In the genomic region with DNA sequence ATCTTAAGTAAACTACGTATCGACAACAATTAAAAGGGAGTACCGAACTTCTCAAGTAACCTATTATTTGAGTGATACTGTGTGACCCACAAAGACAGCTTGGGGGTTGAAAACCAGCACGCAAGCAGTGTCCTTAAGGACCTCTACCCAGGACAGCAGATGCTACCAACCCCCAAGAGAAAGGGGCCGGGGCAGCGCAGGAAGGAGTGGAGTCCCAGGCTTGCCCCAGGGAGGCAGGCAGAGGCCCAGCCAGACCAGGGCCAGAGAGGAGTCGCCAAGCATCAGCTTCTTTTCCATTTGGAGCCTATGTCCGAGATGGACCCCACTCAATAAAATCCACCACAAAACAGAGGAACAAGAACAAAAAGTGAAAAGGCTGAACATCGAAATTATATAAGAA, we compare ENCODE assay signal across 18 cellular contexts. TPM values are rescaled to one million over a fixed set of nuclear protein-coding genes. Genes with fewer than 3 reads are reported as not detected.
A peak's percentile ranks its signal among the peaks of the same experiment; 100 is the strongest.
DNase-seq lines count a peak whose midpoint lies in the region; ATAC-seq, FAIRE-seq and TF ChIP-seq lines count a peak whose summit lies in the region.
"Had no signal": no experiment of that assay in that cellular context is flagged by ENCODE, and none has a peak within 500 bp of the region (broad histone marks: within the 10 kb centered on the region; RNA-seq: fewer than 3 reads in every experiment).

No MANE protein-coding gene starts in this region.

- H3K27me3 ChIP-seq in K562 (ENCODE audit: control insufficient read depth in 2 of 2, insufficient read depth in 2 of 2, low read length in 2 of 2) = no peaks in the 10 kb centered on the region
- H3K27me3 ChIP-seq in skeletal muscle tissue (ENCODE audit: control insufficient read depth in 3 of 3, insufficient read depth in 3 of 3, low read length in 3 of 3) = no peaks in the 10 kb centered on the region
- H3K27me3 ChIP-seq: esophagus squamous epithelium, heart right ventricle had no signal

- peaks cover 74% of the 10 kb centered on the region for H3K4me1 Mint-ChIP-seq in activated naive CD8-positive, alpha-beta T cell (ENCODE audit: low read depth)
- H3K4me1 Mint-ChIP-seq in activated naive CD8-positive, alpha-beta T cell treated with anti-CD3 and anti-CD28 coated beads, Interleukin-2, amount 50 U/mL, for 24 hours = peaks cover 54% of the 10 kb centered on the region

- no peak overlapping the region for H2AFZ ChIP-seq in K562 (ENCODE audit: low read depth, low read length)
- H2AFZ ChIP-seq: parathyroid adenoma had no signal

- H3K27me3 Mint-ChIP-seq in activated naive CD8-positive, alpha-beta T cell = no peaks in the 10 kb centered on the region
- H3K27me3 Mint-ChIP-seq in activated naive CD8-positive, alpha-beta T cell treated with anti-CD3 and anti-CD28 coated beads, Interleukin-2, amount 50 U/mL, for 24 hours = no peaks in the 10 kb centered on the region
- H3K27me3 Mint-ChIP-seq: activated T-cell treated with anti-CD3 and anti-CD28 coated beads, Interleukin-2, amount 50 U/mL, for 24 hours had no signal

- H3K9me1 ChIP-seq in K562 (ENCODE audit: control insufficient read depth, insufficient read depth, low read length) = peaks cover 12% of the 10 kb centered on the region

- peak overlapping the region in 1 of 2 experiments; percentile 76; a peak in 2 of 4 replicates for H3K9ac ChIP-seq in K562 (ENCODE audit: insufficient read depth in 1 of 2, low read depth in 2 of 2, low read length in 2 of 2)
- H3K9ac ChIP-seq in skeletal muscle tissue (ENCODE audit: low read depth in 1 of 3, low read length in 3 of 3) = peak overlapping the region; percentile 15 to 47 (median 33)
- H3K9ac ChIP-seq: parathyroid adenoma, SK-N-SH had no signal

- no peaks in the 10 kb centered on the region for H3K36me3 Mint-ChIP-seq in activated naive CD8-positive, alpha-beta T cell
- H3K36me3 Mint-ChIP-seq in activated naive CD8-positive, alpha-beta T cell treated with anti-CD3 and anti-CD28 coated beads, Interleukin-2, amount 50 U/mL, for 24 hours (ENCODE audit: low read depth) = peaks cover 38% of the 10 kb centered on the region

- no peak for TF ChIP-seq RAD21 in K562 (CRISPR knock-in tag; conservative IDR thresholded peaks at IDR 0.05 in 1 of 2, IDR thresholded peaks at IDR 0.05 in 1 of 2)

- no TSS peak for BruUV-seq in K562 (replicated peaks; lab: Mats Ljungman, UMichigan)

- no peak for FAIRE-seq in K562 (lab: Jason Lieb, UNC)
- FAIRE-seq: kidney, TTC549 had no signal

- POLR2A ChIA-PET in K562 (lab: Yijun Ruan, JAX) = interaction anchor here (0.6 to 6.5 kb wide), 5 partner anchors 11 to 37 kb away, joined by 3 to 45 read pairs (median 4); a partner anchor contains a TSS

- H3K27ac ChIP-seq in K562 (ENCODE audit: extremely low read depth, low read depth, low read length) (peak overlapping the region; percentile 55; the same call in 1 of the 3 replicates), skeletal muscle tissue (ENCODE audit: low read depth, low read length) (no peak overlapping the region)
- H3K27ac ChIP-seq: 22Rv1, esophagus squamous epithelium, parathyroid adenoma had no signal

- H3K4me1 ChIP-seq in K562 (replicated peaks in 1 of 2; ENCODE audit: control insufficient read depth in 2 of 2, insufficient read depth in 2 of 2, low read length in 2 of 2) (peaks cover 11 to 26% of the 10 kb centered on the region in 2 experiments; a peak in 4 of 5 replicates), skeletal muscle tissue (ENCODE audit: control insufficient read depth in 3 of 3, insufficient read depth in 3 of 3, low read length in 3 of 3) (peaks cover 42 to 54% (median 47%) of the 10 kb centered on the region in 3 donors)

- in situ Hi-C loops in K562 (cut with MboI) = no loop called here

- H3K79me2 ChIP-seq in K562 (ENCODE audit: control insufficient read depth, insufficient read depth, low read length) = peaks cover 97% of the 10 kb centered on the region

- no peak for DNase-seq in activated naive CD8-positive, alpha-beta T cell treated with anti-CD3 and anti-CD28 coated beads, Interleukin-2, amount 50 U/mL, for 24 hours
- no peak for DNase-seq in K562 (ENCODE audit: extremely low read depth in 1 of 4, low spot score in 3 of 4)
- no peak for DNase-seq in left ventricle myocardium superior
- DNase-seq in cerebellar nuclear complex (lab: John Stamatoyannopoulos, UW) = no peak
- no peak for DNase-seq in OCI-M1 (lab: John Stamatoyannopoulos, UW)
- no peak for DNase-seq in activated CD4-positive, CD25-positive, alpha-beta regulatory T cell treated with anti-CD3 and anti-CD28 coated beads, Interleukin-2, amount 50 U/mL, for 72 hours
- DNase-seq: activated T-cell treated with anti-CD3 and anti-CD28 coated beads, Interleukin-2, amount 50 U/mL, for 24 hours; cortex of kidney; esophagus squamous epithelium; kidney; stimulated activated CD4-positive, alpha-beta T cell treated with anti-CD3 and anti-CD28 coated beads, Interleukin-12 subunit alpha, Interleukin-12 subunit beta, amount 100 ng/mL, for 4 hours had no signal

- ATAC-seq in activated naive CD8-positive, alpha-beta T cell treated with anti-CD3 and anti-CD28 coated beads, Interleukin-2, amount 50 U/mL, for 24 hours = no peak
- ATAC-seq in K562 = no peak
- peak; percentile 21 for ATAC-seq in left ventricle myocardium superior

- no peak for TF ChIP-seq CTCF in K562 (IDR thresholded peaks at IDR 0.05 in 2 of 3, conservative IDR thresholded peaks at IDR 0.05 in 1 of 3; ENCODE audit: insufficient read depth in 2 of 3, low read depth in 1 of 3, low read length in 3 of 3)

- peak overlapping the region; percentile 7 for H3K4me3 Mint-ChIP-seq in activated naive CD8-positive, alpha-beta T cell
- H3K4me3 Mint-ChIP-seq in activated naive CD8-positive, alpha-beta T cell treated with anti-CD3 and anti-CD28 coated beads, Interleukin-2, amount 50 U/mL, for 24 hours = no peak overlapping the region

- no peak for TF ChIP-seq POLR2A in K562 (conservative IDR thresholded peaks at IDR 0.05)

- CTCF ChIA-PET in K562 (lab: Yijun Ruan, JAX; ENCODE audit: low intra/inter-chr PET ratio) = no interaction called here

- intact Hi-C loops in K562 (cut with micrococcal nuclease) = no loop called here
- intact Hi-C loops in left ventricle myocardium superior (cut with micrococcal nuclease) = no loop called here

- H3K9me3 Mint-ChIP-seq in activated naive CD8-positive, alpha-beta T cell (ENCODE audit: low read depth) = no peaks in the 10 kb centered on the region
- no peaks in the 10 kb centered on the region for H3K9me3 Mint-ChIP-seq in activated naive CD8-positive, alpha-beta T cell treated with anti-CD3 and anti-CD28 coated beads, Interleukin-2, amount 50 U/mL, for 24 hours
- H3K9me3 Mint-ChIP-seq: activated T-cell treated with anti-CD3 and anti-CD28 coated beads, Interleukin-2, amount 50 U/mL, for 24 hours had no signal

- H4K20me1 ChIP-seq in K562 (replicated peaks; ENCODE audit: control insufficient read depth, insufficient read depth, low read length) = peaks cover 48% of the 10 kb centered on the region

- H3K27ac Mint-ChIP-seq in activated naive CD8-positive, alpha-beta T cell = no peak overlapping the region
- no peak overlapping the region for H3K27ac Mint-ChIP-seq in activated naive CD8-positive, alpha-beta T cell treated with anti-CD3 and anti-CD28 coated beads, Interleukin-2, amount 50 U/mL, for 24 hours

- TF ChIP-seq EP300 in K562 (IDR thresholded peaks at IDR 0.05; ENCODE audit: low read length) = no peak

- H3K9me3 ChIP-seq in K562 (replicated peaks; ENCODE audit: control insufficient read depth, insufficient read depth, low read depth, low read length) (no peaks in the 10 kb centered on the region), skeletal muscle tissue (ENCODE audit: control insufficient read depth in 3 of 3, low read length in 3 of 3) (no peaks in the 10 kb centered on the region)
- H3K9me3 ChIP-seq: esophagus squamous epithelium, heart right ventricle, SK-N-SH had no signal

- H3K4me2 ChIP-seq in K562 (ENCODE audit: insufficient read depth, low read length) = no peak overlapping the region
- H3K4me2 ChIP-seq: SK-N-SH had no signal

- 89% methylated on average over 9 of the region's 9 CpGs for WGBS in K562 (ENCODE audit: insufficient coverage, low coverage, missing lambda C conversion rate)

- H3K36me3 ChIP-seq in K562 (ENCODE audit: control insufficient read depth, insufficient read depth, low read length) = peaks cover 56% of the 10 kb centered on the region
- H3K36me3 ChIP-seq in skeletal muscle tissue (ENCODE audit: control insufficient read depth in 3 of 3, insufficient read depth in 3 of 3, low read length in 3 of 3) = peaks cover 26 to 34% (median 30%) of the 10 kb centered on the region in 3 donors

- H3K4me3 ChIP-seq in K562 (no peak overlapping the region), skeletal muscle tissue (ENCODE audit: low read length in 3 of 3) (no peak overlapping the region)

RNA-seq across cellular contexts. Expression of a gene that starts 11.9 kb away (rescaled TPM):
- total RNA-seq in K562 (2011; cell fraction: chromatin; rRNA removed; ENCODE audit: low replicate concordance) = 117 and 149 TPM in 2 replicates
- total RNA-seq in K562 (2011; cell fraction: nucleolus; rRNA removed) = 70.2 and 72.0 TPM in 2 replicates
- 82.5 and 92.1 TPM in 2 replicates for total RNA-seq in K562 (2011; cell fraction: nucleoplasm; rRNA removed)
- total RNA-seq in K562 (2014; rRNA removed) (31.2 and 36.7 TPM in 2 replicates), K562 (2014; rRNA removed; fragmentation: Illumina TruSeq; extraction: Trizol) (22.2 and 23.4 TPM in 2 replicates), K562 (2015; rRNA removed; fragmentation: Illumina TruSeq; extraction: Trizol) (26.8 and 27.1 TPM in 2 replicates), K562 (2021) (38.2 and 43.6 TPM in 2 replicates), left ventricle myocardium superior (38.3 TPM), skeletal muscle tissue (35.0 TPM)
- polyA plus RNA-seq in K562 (2011; rRNA removed) (40.5 and 50.2 TPM in 2 replicates), K562 (2014; fragmentation: Illumina TruSeq; extraction: Trizol) (37.4 and 37.9 TPM in 2 replicates), K562 (2014; fragmentation: Nextera tagmentation; extraction: Ambion mirVana) (1 to 10 TPM; 4.4 to 4.8 TPM), K562 (2014; rRNA removed) (44.3 and 46.8 TPM in 2 replicates)
- polyA plus RNA-seq in K562 (2011; cell fraction: cytosol; rRNA removed) = 31.2 and 58.5 TPM in 2 replicates
- 256 and 286 TPM in 2 replicates for polyA plus RNA-seq in K562 (2011; cell fraction: nucleus; rRNA removed)
- polyA plus RNA-seq in K562 (2012) = 23.7 and 36.2 TPM in 2 replicates
- 32.2 and 34.2 TPM in 2 replicates for polyA minus RNA-seq in K562 (2011; rRNA and poly(A)+ RNA removed)
- 13.9 and 15.7 TPM in 2 replicates for polyA minus RNA-seq in K562 (2011; cell fraction: cytosol; rRNA and poly(A)+ RNA removed)
- 35.7 and 49.3 TPM in 2 replicates for polyA minus RNA-seq in K562 (2011; cell fraction: nucleus; rRNA and poly(A)+ RNA removed)

RNA-seq across cellular contexts. Expression of a gene that starts 23.5 kb away (rescaled TPM):
- total RNA-seq in K562 (2011; cell fraction: chromatin; rRNA removed; ENCODE audit: low replicate concordance) = 26.6 and 28.0 TPM in 2 replicates
- 15.2 and 19.5 TPM in 2 replicates for total RNA-seq in K562 (2011; cell fraction: nucleolus; rRNA removed)
- 23.8 and 32.1 TPM in 2 replicates for total RNA-seq in K562 (2011; cell fraction: nucleoplasm; rRNA removed)
- total RNA-seq in K562 (2014; rRNA removed) = 22.2 and 26.0 TPM in 2 replicates
- total RNA-seq in K562 (2014; rRNA removed; fragmentation: Illumina TruSeq; extraction: Trizol) = 21.8 and 23.4 TPM in 2 replicates
- total RNA-seq in K562 (2015; rRNA removed; fragmentation: Illumina TruSeq; extraction: Trizol) = 22.4 and 23.0 TPM in 2 replicates
- total RNA-seq in K562 (2021) = 29.0 and 31.6 TPM in 2 replicates
- polyA plus RNA-seq in K562 (2011; rRNA removed) = 24.6 and 26.3 TPM in 2 replicates
- 20.8 and 25.4 TPM in 2 replicates for polyA plus RNA-seq in K562 (2011; cell fraction: cytosol; rRNA removed)
- polyA plus RNA-seq in K562 (2011; cell fraction: nucleus; rRNA removed) = 19.8 and 21.7 TPM in 2 replicates
- polyA plus RNA-seq in K562 (2012) = 21.3 and 23.2 TPM in 2 replicates
- polyA plus RNA-seq in K562 (2014; fragmentation: Illumina TruSeq; extraction: Trizol) = 22.2 TPM in 2 replicates
- 10 to 100 TPM in 1 of 2 experiments, 1 to 10 TPM in 1; 7.5 to 12.9 TPM for polyA plus RNA-seq in K562 (2014; fragmentation: Nextera tagmentation; extraction: Ambion mirVana)
- polyA plus RNA-seq in K562 (2014; rRNA removed) = 24.9 and 25.7 TPM in 2 replicates
- 31.4 and 32.6 TPM in 2 replicates for polyA minus RNA-seq in K562 (2011; rRNA and poly(A)+ RNA removed)
- 15.6 and 17.0 TPM in 2 replicates for polyA minus RNA-seq in K562 (2011; cell fraction: cytosol; rRNA and poly(A)+ RNA removed)
- polyA minus RNA-seq in K562 (2011; cell fraction: nucleus; rRNA and poly(A)+ RNA removed) = 6.1 and 10.0 TPM in 2 replicates
- total RNA-seq in left ventricle myocardium superior = 16.1 TPM
- 28.7 TPM for total RNA-seq in skeletal muscle tissue

RNA-seq across cellular contexts. Expression of a gene that starts 38.1 kb away (rescaled TPM):
- not detected in 2 replicates for total RNA-seq in K562 (2011; cell fraction: chromatin; rRNA removed; ENCODE audit: low replicate concordance)
- 0.13 TPM in 1 of 2 replicates, not detected in the other for total RNA-seq in K562 (2011; cell fraction: nucleolus; rRNA removed)
- 0.15 TPM in 1 of 2 replicates, not detected in the other for total RNA-seq in K562 (2011; cell fraction: nucleoplasm; rRNA removed)
- total RNA-seq in K562 (2014; rRNA removed) (not detected in 2 replicates), K562 (2014; rRNA removed; fragmentation: Illumina TruSeq; extraction: Trizol) (not detected in 2 replicates), K562 (2015; rRNA removed; fragmentation: Illumina TruSeq; extraction: Trizol) (not detected in 2 replicates), K562 (2021) (0.27 and 0.31 TPM in 2 replicates), left ventricle myocardium superior (1.5 TPM), skeletal muscle tissue (not detected)
- polyA plus RNA-seq in K562 (2011; rRNA removed) (not detected in 2 replicates), K562 (2014; fragmentation: Illumina TruSeq; extraction: Trizol) (not detected in 2 replicates), K562 (2014; fragmentation: Nextera tagmentation; extraction: Ambion mirVana) (not detected), K562 (2014; rRNA removed) (0.04 and 0.05 TPM in 2 replicates)
- polyA plus RNA-seq in K562 (2011; cell fraction: cytosol; rRNA removed) = 0.03 TPM in 1 of 2 replicates, not detected in the other
- polyA plus RNA-seq in K562 (2011; cell fraction: nucleus; rRNA removed) = 0.06 and 0.10 TPM in 2 replicates
- polyA plus RNA-seq in K562 (2012) = 0.03 TPM in 1 of 2 replicates, not detected in the other
- polyA minus RNA-seq in K562 (2011; rRNA and poly(A)+ RNA removed) = not detected in 2 replicates
- not detected in 2 replicates for polyA minus RNA-seq in K562 (2011; cell fraction: cytosol; rRNA and poly(A)+ RNA removed)
- not detected in 2 replicates for polyA minus RNA-seq in K562 (2011; cell fraction: nucleus; rRNA and poly(A)+ RNA removed)
- polyA plus RNA-seq: SK-N-SH had no signal

RNA-seq across cellular contexts. Expression of a gene that starts 52.8 kb away (rescaled TPM):
- 13.1 and 14.9 TPM in 2 replicates for total RNA-seq in K562 (2011; cell fraction: chromatin; rRNA removed; ENCODE audit: low replicate concordance)
- total RNA-seq in K562 (2011; cell fraction: nucleolus; rRNA removed) = 7.5 and 9.5 TPM in 2 replicates
- total RNA-seq in K562 (2011; cell fraction: nucleoplasm; rRNA removed) = 8.6 and 8.8 TPM in 2 replicates
- 11.1 and 11.2 TPM in 2 replicates for total RNA-seq in K562 (2014; rRNA removed)
- total RNA-seq in K562 (2014; rRNA removed; fragmentation: Illumina TruSeq; extraction: Trizol) = 7.4 and 7.9 TPM in 2 replicates
- total RNA-seq in K562 (2015; rRNA removed; fragmentation: Illumina TruSeq; extraction: Trizol) = 9.2 and 10.2 TPM in 2 replicates
- 11.1 and 12.6 TPM in 2 replicates for total RNA-seq in K562 (2021)
- 8.5 and 12.2 TPM in 2 replicates for polyA plus RNA-seq in K562 (2011; rRNA removed)
- polyA plus RNA-seq in K562 (2011; cell fraction: cytosol; rRNA removed) = 4.3 and 4.4 TPM in 2 replicates
- polyA plus RNA-seq in K562 (2011; cell fraction: nucleus; rRNA removed) = 8.0 and 8.3 TPM in 2 replicates
- 6.7 and 8.1 TPM in 2 replicates for polyA plus RNA-seq in K562 (2012)
- 5.9 and 7.9 TPM in 2 replicates for polyA plus RNA-seq in K562 (2014; fragmentation: Illumina TruSeq; extraction: Trizol)
- 1 to 10 TPM in 1 of 2 experiments, under 1 TPM in 1; 1.00 to 1.1 TPM for polyA plus RNA-seq in K562 (2014; fragmentation: Nextera tagmentation; extraction: Ambion mirVana)
- polyA plus RNA-seq in K562 (2014; rRNA removed) = 9.1 and 10.5 TPM in 2 replicates
- 6.6 and 6.8 TPM in 2 replicates for polyA minus RNA-seq in K562 (2011; rRNA and poly(A)+ RNA removed)
- polyA minus RNA-seq in K562 (2011; cell fraction: cytosol; rRNA and poly(A)+ RNA removed) = 3.8 and 6.5 TPM in 2 replicates
- 1.9 and 3.9 TPM in 2 replicates for polyA minus RNA-seq in K562 (2011; cell fraction: nucleus; rRNA and poly(A)+ RNA removed)
- total RNA-seq in left ventricle myocardium superior = 6.1 TPM
- 6.3 TPM for total RNA-seq in skeletal muscle tissue
